ENCODE assay signal across 8 cellular contexts in the genomic region with DNA sequence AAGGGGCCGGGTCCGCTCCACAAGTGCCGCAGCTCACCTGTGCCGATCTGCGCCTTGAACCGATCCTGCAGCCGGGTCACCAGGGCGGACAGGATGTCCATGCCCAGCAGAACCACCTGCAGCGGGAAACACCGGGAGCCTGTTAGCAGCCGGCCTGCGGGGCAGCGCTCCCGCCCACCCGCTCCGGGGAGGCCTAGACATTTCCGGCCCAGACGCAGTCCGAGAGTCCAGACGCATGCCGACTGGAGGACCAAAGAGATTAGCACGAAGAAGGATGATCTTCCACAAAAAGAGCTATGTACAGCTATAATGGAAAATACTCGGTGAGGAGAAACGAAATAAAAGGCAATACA. TPM values are rescaled to one million over a fixed set of nuclear protein-coding genes. Genes with fewer than 3 reads are reported as not detected.
DNase-seq lines count a peak whose midpoint lies in the region; ATAC-seq, FAIRE-seq and TF ChIP-seq lines count a peak whose summit lies in the region.

No MANE protein-coding gene starts in this region.

- WGBS in HepG2 (ENCODE audit: low lambda C conversion rate): under 1% methylated on average over 17 of the region's 24 CpGs

- FAIRE-seq in HepG2 (lab: Jason Lieb, UNC): no peak

- H2AFZ ChIP-seq in HepG2 (ENCODE audit: low read length): peak overlapping the region; percentile 67

- BruUV-seq in Caco-2 (replicated peaks; lab: Mats Ljungman, UMichigan): no TSS peak
- no TSS peak for BruUV-seq in HepG2 (replicated peaks; lab: Mats Ljungman, UMichigan)

- H3K79me2 ChIP-seq in HepG2 (ENCODE audit: insufficient read depth, low read length): peaks cover 48% of the 10 kb centered on the region

- intact Hi-C loops in Caco-2 (cut with micrococcal nuclease; ENCODE audit: unreplicated experiment): loop anchor here (1.0 to 2.0 kb wide), 6 partner anchors 67 to 1307 kb away; a partner anchor contains a TSS
- intact Hi-C loops in HepG2 (cut with micrococcal nuclease; ENCODE audit: unreplicated experiment): loop anchor here (1.0 to 5.0 kb wide), 6 partner anchors 37 to 227 kb away; a partner anchor contains a TSS

- H3K27me3 Mint-ChIP-seq in Caco-2 (ENCODE audit: insufficient read depth, unreplicated experiment): no peaks in the 10 kb centered on the region
- no peaks in the 10 kb centered on the region for H3K27me3 Mint-ChIP-seq in central memory CD8-positive, alpha-beta T cell
- no peaks in the 10 kb centered on the region for H3K27me3 Mint-ChIP-seq in stimulated activated naive CD8-positive, alpha-beta T cell treated with anti-CD3 and anti-CD28 coated beads, Interleukin-15, Interleukin-2, amounts not matched to agents 100 ng/mL and 50 ng/mL, for 24 hours

- CTCF ChIA-PET in Caco-2 (lab: Charles Lee): interaction anchor here (0.6 to 1.2 kb wide), 7 partner anchors 15 to 281 kb away, joined by 3 to 9 read pairs (median 3); no protein-coding TSS in a partner anchor
- CTCF ChIA-PET in HepG2 (lab: Yijun Ruan, JAX; ENCODE audit: low intra/inter-chr PET ratio, low total read pairs): interaction anchor here (0.6 to 1.9 kb wide), 3 partner anchors 67 to 189 kb away, joined by 3 to 9 read pairs (median 7); no protein-coding TSS in a partner anchor

- H3K27ac Mint-ChIP-seq in Caco-2 (ENCODE audit: unreplicated experiment): peak overlapping the region; percentile 97
- peak overlapping the region; percentile 97 for H3K27ac Mint-ChIP-seq in central memory CD8-positive, alpha-beta T cell (ENCODE audit: low read depth)
- peak overlapping the region; percentile 96 for H3K27ac Mint-ChIP-seq in stimulated activated naive CD8-positive, alpha-beta T cell treated with anti-CD3 and anti-CD28 coated beads, Interleukin-15, Interleukin-2, amounts not matched to agents 100 ng/mL and 50 ng/mL, for 24 hours

- peak overlapping the region; percentile 51 for H3K4me3 ChIP-seq in Caco-2 (ENCODE audit: low read depth, low read length)
- peak overlapping the region; percentile 55 to 82 (median 68) for H3K4me3 ChIP-seq in Peyer's patch
- H3K4me3 ChIP-seq in HepG2 (replicated peaks in 1 of 3; ENCODE audit: insufficient read depth in 1 of 3, low read depth in 2 of 3, low read length in 3 of 3): peak overlapping the region; percentile 77 to 91 (median 83)

- H3K27me3 ChIP-seq in Caco-2 (replicated peaks; ENCODE audit: control insufficient read depth, insufficient read depth, low read length) (no peaks in the 10 kb centered on the region), Peyer's patch (no peaks in the 10 kb centered on the region), HepG2 (ENCODE audit: control insufficient read depth in 1 of 2, insufficient read depth in 2 of 2, low read length in 2 of 2) (no peaks in the 10 kb centered on the region)

- peak overlapping the region; percentile 66 for H3K4me2 ChIP-seq in HepG2 (ENCODE audit: low read depth, low read length)

- peak; percentile 53 for ATAC-seq in GM19035 (IDR thresholded peaks at IDR 0.05; ENCODE audit: unreplicated experiment)
- ATAC-seq in HG03139 (IDR thresholded peaks at IDR 0.05; ENCODE audit: unreplicated experiment): peak; percentile 50
- ATAC-seq in central memory CD8-positive, alpha-beta T cell (replicated peaks; ENCODE audit: extremely low read depth, poor library complexity, severe bottlenecking): peak; percentile 19
- ATAC-seq in HepG2: peak; percentile 91

- H4K20me1 ChIP-seq in HepG2 (ENCODE audit: insufficient read depth, low read length): peaks cover 23% of the 10 kb centered on the region

- H3K9me3 Mint-ChIP-seq in Caco-2 (ENCODE audit: unreplicated experiment): no peaks in the 10 kb centered on the region
- H3K9me3 Mint-ChIP-seq in central memory CD8-positive, alpha-beta T cell: no peaks in the 10 kb centered on the region
- H3K9me3 Mint-ChIP-seq in stimulated activated naive CD8-positive, alpha-beta T cell treated with anti-CD3 and anti-CD28 coated beads, Interleukin-15, Interleukin-2, amounts not matched to agents 100 ng/mL and 50 ng/mL, for 24 hours: no peaks in the 10 kb centered on the region

- H3K27ac ChIP-seq in Peyer's patch (peak overlapping the region; percentile 89 to 97 (median 95)), HepG2 (ENCODE audit: extremely low read length, insufficient read depth, low read length) (peak overlapping the region; percentile 98)

- no peaks in the 10 kb centered on the region for H3K36me3 ChIP-seq in Caco-2 (ENCODE audit: control insufficient read depth, insufficient read depth, low read length)
- H3K36me3 ChIP-seq in Peyer's patch: peaks cover 0 to 5% (median 0%) of the 10 kb centered on the region in 3 donors
- peaks cover 4 to 32% of the 10 kb centered on the region in 2 experiments; a peak in 4 of 5 replicates for H3K36me3 ChIP-seq in HepG2 (replicated peaks in 1 of 2; ENCODE audit: control insufficient read depth in 1 of 2, insufficient read depth in 2 of 2, low read length in 2 of 2)

- no peak for TF ChIP-seq CTCF in Caco-2 (IDR thresholded peaks at IDR 0.05; ENCODE audit: insufficient read depth in 1 of 2, low read depth in 1 of 2, low read length in 1 of 2, severe bottlenecking in 1 of 2, unreplicated experiment in 1 of 2)
- no peak for TF ChIP-seq CTCF in Peyer's patch (IDR thresholded peaks at IDR 0.05)
- TF ChIP-seq CTCF in HepG2 (CRISPR knock-in tag; IDR thresholded peaks at IDR 0.05): no peak

- H3K4me1 ChIP-seq in Caco-2 (peaks cover 10% of the 10 kb centered on the region), Peyer's patch (peaks cover 0 to 27% (median 1%) of the 10 kb centered on the region in 4 donors), HepG2 (ENCODE audit: insufficient read depth, low read length) (peaks cover 68% of the 10 kb centered on the region)

- peaks cover 29% of the 10 kb centered on the region for H3K36me3 Mint-ChIP-seq in Caco-2 (ENCODE audit: insufficient read depth, unreplicated experiment)
- H3K36me3 Mint-ChIP-seq in central memory CD8-positive, alpha-beta T cell (ENCODE audit: insufficient read depth): peaks cover 22% of the 10 kb centered on the region
- H3K36me3 Mint-ChIP-seq in stimulated activated naive CD8-positive, alpha-beta T cell treated with anti-CD3 and anti-CD28 coated beads, Interleukin-15, Interleukin-2, amounts not matched to agents 100 ng/mL and 50 ng/mL, for 24 hours (ENCODE audit: low read depth): peaks cover 37% of the 10 kb centered on the region

- TF ChIP-seq EP300 in HepG2 (IDR thresholded peaks at IDR 0.05; ENCODE audit: low read depth in 2 of 2, low read length in 2 of 2) (no peak), HepG2 (CRISPR knock-in tag; IDR thresholded peaks at IDR 0.05; ENCODE audit: borderline replicate concordance) (no peak)

- in situ Hi-C loops in HepG2 (cut with HindIII; ENCODE audit: extremely low pct_ligation_motif_present, low pct_unique_long_range_greater_than_20kb): loop anchor here (5.0 kb wide), 2 partner anchors 117 to 187 kb away; a partner anchor contains a TSS

- no peaks in the 10 kb centered on the region for H3K9me3 ChIP-seq in Caco-2
- H3K9me3 ChIP-seq in Peyer's patch: no peaks in the 10 kb centered on the region
- no peaks in the 10 kb centered on the region for H3K9me3 ChIP-seq in HepG2 (ENCODE audit: low read length)

- peaks cover 20% of the 10 kb centered on the region for H3K4me1 Mint-ChIP-seq in Caco-2 (ENCODE audit: low read depth, unreplicated experiment)
- peaks cover 32% of the 10 kb centered on the region for H3K4me1 Mint-ChIP-seq in central memory CD8-positive, alpha-beta T cell
- H3K4me1 Mint-ChIP-seq in stimulated activated naive CD8-positive, alpha-beta T cell treated with anti-CD3 and anti-CD28 coated beads, Interleukin-15, Interleukin-2, amounts not matched to agents 100 ng/mL and 50 ng/mL, for 24 hours (ENCODE audit: low read depth): peaks cover 72% of the 10 kb centered on the region

- peak overlapping the region; percentile 94 for H3K9ac ChIP-seq in HepG2 (ENCODE audit: insufficient read depth, low read depth, low read length)

- DNase-seq in Caco-2 (peak; percentile 83 to 85), Peyer's patch (no peak), HepG2 (ENCODE audit: low spot score) (peak; percentile 87), mesenteric fat pad (ENCODE audit: low spot score) (no peak)
- DNase-seq in central memory CD8-positive, alpha-beta T cell (ENCODE audit: low spot score in 2 of 2): no peak

- POLR2A ChIA-PET in Caco-2 (lab: Charles Lee) (interaction anchor here (0.6 to 1.8 kb wide), 12 partner anchors 9 to 455 kb away, joined by 3 to 25 read pairs (median 5); a partner anchor contains a TSS), HepG2 (lab: Yijun Ruan, JAX) (interaction anchor here (0.6 to 5.4 kb wide), 48 partner anchors 11 to 1278 kb away, joined by 3 to 119 read pairs (median 5); a partner anchor contains a TSS)

- no peak; the same call in 1 of the 2 replicates for TF ChIP-seq RAD21 in HepG2 (CRISPR knock-in tag; IDR thresholded peaks at IDR 0.05)

- peak overlapping the region; percentile 92 for H3K4me3 Mint-ChIP-seq in Caco-2 (ENCODE audit: unreplicated experiment)
- peak overlapping the region; percentile 87 for H3K4me3 Mint-ChIP-seq in central memory CD8-positive, alpha-beta T cell
- peak overlapping the region; percentile 90 for H3K4me3 Mint-ChIP-seq in stimulated activated naive CD8-positive, alpha-beta T cell treated with anti-CD3 and anti-CD28 coated beads, Interleukin-15, Interleukin-2, amounts not matched to agents 100 ng/mL and 50 ng/mL, for 24 hours

- TF ChIP-seq POLR2A in Peyer's patch (IDR thresholded peaks at IDR 0.05) (no peak), HepG2 (IDR thresholded peaks at IDR 0.05; ENCODE audit: insufficient read depth in 1 of 2, low read depth in 2 of 2, low read length in 2 of 2) (peak in 1 of 2 experiments; percentile 63; a peak in 2 of 4 replicates)

RNA-seq across cellular contexts. Expression of a gene that starts 0.5 kb away (rescaled TPM):
- total RNA-seq in Caco-2 (2022) (not detected in 2 replicates), Peyer's patch (under 1 TPM in 1 of 4 donors, not detected in 3; under 0.01 TPM), HepG2 (2016; rRNA removed; fragmentation: Illumina TruSeq; extraction: Trizol) (71.4 TPM in 1 of 2 replicates, not detected in the other), mesenteric fat pad (not detected)
- 442 and 693 TPM in 2 replicates for total RNA-seq in HepG2 (2016; cell fraction: cytosol; rRNA removed; fragmentation: Illumina TruSeq; extraction: Trizol; ENCODE audit: low read depth)
- 77.2 and 91.6 TPM in 2 replicates for total RNA-seq in HepG2 (2016; cell fraction: insoluble cytoplasmic fraction; rRNA removed; fragmentation: Illumina TruSeq; extraction: Trizol)
- total RNA-seq in HepG2 (2016; cell fraction: membrane; rRNA removed; fragmentation: Illumina TruSeq; extraction: Trizol): 112 TPM in 1 of 2 replicates, not detected in the other
- 335 and 346 TPM in 2 replicates for total RNA-seq in HepG2 (2016; cell fraction: nucleus; rRNA removed; fragmentation: Illumina TruSeq; extraction: Trizol)
- polyA plus RNA-seq in HepG2 (2011; rRNA removed): not detected in 2 replicates
- polyA plus RNA-seq in HepG2 (2011; cell fraction: cytosol; rRNA removed): not detected in 2 replicates
- polyA plus RNA-seq in HepG2 (2011; cell fraction: nucleus; rRNA removed): not detected in 2 replicates
- not detected in 2 replicates for polyA plus RNA-seq in HepG2 (2012)
- not detected in 2 replicates for polyA plus RNA-seq in HepG2 (2016; cell fraction: cytosol; fragmentation: Illumina TruSeq; extraction: Trizol; ENCODE audit: low read depth)
- polyA plus RNA-seq in HepG2 (2016; cell fraction: insoluble cytoplasmic fraction; fragmentation: Illumina TruSeq; extraction: Trizol; ENCODE audit: low read depth): not detected in 2 replicates
- polyA plus RNA-seq in HepG2 (2016; cell fraction: membrane; fragmentation: Illumina TruSeq; extraction: Trizol; ENCODE audit: low read depth): not detected in 2 replicates
- polyA plus RNA-seq in HepG2 (2016; cell fraction: nucleus; fragmentation: Illumina TruSeq; extraction: Trizol; ENCODE audit: insufficient read depth, low read depth): not detected in 2 replicates
- polyA minus RNA-seq in HepG2 (2011; rRNA and poly(A)+ RNA removed; ENCODE audit: low replicate concordance): under 0.01 TPM in 2 replicates
- 3,899 and 4,055 TPM in 2 replicates for polyA minus RNA-seq in HepG2 (2011; cell fraction: cytosol; rRNA and poly(A)+ RNA removed)
- polyA minus RNA-seq in HepG2 (2011; cell fraction: nucleus; rRNA and poly(A)+ RNA removed): under 0.01 TPM in 2 replicates

Comparison
In these comparisons a context has a peak if more than half of its experiments do, and no peak if none do; other contexts are left out.
1. DNase-seq: peak in Caco-2 (2 of 2) and HepG2 (single experiment); none in Peyer's patch (0 of 3), central memory CD8-positive, alpha-beta T cell (0 of 2) and mesenteric fat pad (single experiment).
2. ATAC-seq: peak in every context shown above with its lines; median percentile 91 in HepG2; 53 in GM19035; 50 in HG03139; 19 in central memory CD8-positive, alpha-beta T cell.
3. Peak in every context shown above with its lines, with median percentiles within 50 percentile points of each other: H3K4me3 ChIP-seq, H3K27ac Mint-ChIP-seq and H3K4me3 Mint-ChIP-seq.